In genomic region chr3:129592362-129593150, GRCh38 we compare ENCODE assay signal across 9 cellular contexts. TPM values are rescaled to one million over a fixed set of nuclear protein-coding genes. Genes with fewer than 3 reads are reported as not detected.
DNase-seq lines count a peak whose midpoint lies in the region; ATAC-seq and TF ChIP-seq lines count a peak whose summit lies in the region.
"Had no signal": no experiment of that assay in that cellular context is flagged by ENCODE, and none has a peak within 500 bp of the region (broad histone marks: within the 10 kb centered on the region; RNA-seq: fewer than 3 reads in every experiment).

No MANE protein-coding gene starts in this region.

- H3K4me3 ChIP-seq in NB4 (ENCODE audit: low read depth, low read length): peak overlapping the region; percentile 47
- H3K4me3 ChIP-seq: HAP-1 had no signal

- TF ChIP-seq POLR2A in NB4 (IDR thresholded peaks at IDR 0.05; ENCODE audit: extremely low read depth, insufficient read length): no peak

- peak; percentile 92 for DNase-seq in NB4 (ENCODE audit: low read depth)
- DNase-seq in dermis blood vessel endothelial cell: peak; percentile 66
- DNase-seq in lung microvascular endothelial cell (ENCODE audit: low read depth in 2 of 2): peak; percentile 62 to 75
- DNase-seq in NCI-H1930 (lab: John Stamatoyannopoulos, UW): no peak

- ATAC-seq in HG02571 (IDR thresholded peaks at IDR 0.05; ENCODE audit: unreplicated experiment) (no peak), HG02642 (IDR thresholded peaks at IDR 0.05; ENCODE audit: poor library complexity, unreplicated experiment) (no peak), GM21360 (IDR thresholded peaks at IDR 0.05; ENCODE audit: unreplicated experiment) (no peak)

- no peak for TF ChIP-seq CTCF in NB4 (IDR thresholded peaks at IDR 0.05; ENCODE audit: low read depth, low read length)

- H3K27ac ChIP-seq in temporal lobe (ENCODE audit: low read depth, low read length): peak overlapping the region; percentile 86

RNA-seq across cellular contexts. Expression of gene PLXND1, which starts 13.9 kb away (rescaled TPM):
- total RNA-seq in dermis blood vessel endothelial cell (415 and 872 TPM in 2 replicates), lung microvascular endothelial cell (131 and 262 TPM in 2 replicates), temporal lobe (24.1 TPM)

RNA-seq across cellular contexts. Expression of gene H1-8, which starts 49.6 kb away (rescaled TPM):
- total RNA-seq in dermis blood vessel endothelial cell (not detected in 2 replicates), lung microvascular endothelial cell (not detected in 2 replicates), temporal lobe (not detected)

Comparison
In these comparisons a context has a peak if more than half of its experiments do, and no peak if none do; other contexts are left out.
1. DNase-seq: peak in NB4 (single experiment), dermis blood vessel endothelial cell (single experiment) and lung microvascular endothelial cell (2 of 2); none in NCI-H1930 (0 of 2).